Comparison of ENCODE assay signal across 18 cellular contexts in genomic region chr11:94866231-94866827, GRCh38.
"Had no signal": no experiment of that assay in that cellular context is flagged by ENCODE, and none has a peak within 500 bp of the region (broad histone marks: within the 10 kb centered on the region; RNA-seq: fewer than 3 reads in every experiment).

No MANE protein-coding gene starts in this region.

- H3K27me3 ChIP-seq: gastroesophageal sphincter, heart left ventricle, left lung, neutrophil, pancreas, sigmoid colon, spleen had no signal

- H3K4me1 Mint-ChIP-seq: activated naive CD8-positive, alpha-beta T cell treated with anti-CD3 and anti-CD28 coated beads, Interleukin-2, amount 10 ng/mL, durations not matched to agents 7 days and 5 days; central memory CD8-positive, alpha-beta T cell; stimulated activated naive B cell treated with anti-CD40 and anti-IgM and Interleukin-4, amounts not matched to agents 10 μg/mL and 1 μg/mL and 100 μg/mL, for 72 hours had no signal

- H3K9me3 Mint-ChIP-seq: activated CD4-positive, alpha-beta memory T cell treated with anti-CD3 and anti-CD28 coated beads, Interleukin-2, amount 10 ng/mL, durations not matched to agents 7 days and 5 days; activated naive CD8-positive, alpha-beta T cell treated with anti-CD3 and anti-CD28 coated beads, Interleukin-2, amount 10 ng/mL, durations not matched to agents 7 days and 5 days; central memory CD8-positive, alpha-beta T cell; stimulated activated naive B cell treated with anti-CD40 and anti-IgM and Interleukin-4, amounts not matched to agents 10 μg/mL and 1 μg/mL and 100 μg/mL, for 72 hours had no signal

- H3K36me3 ChIP-seq: neutrophil had no signal

- H3K27ac Mint-ChIP-seq: activated CD4-positive, alpha-beta memory T cell treated with anti-CD3 and anti-CD28 coated beads, Interleukin-2, amount 10 ng/mL, durations not matched to agents 7 days and 5 days; activated CD8-positive, alpha-beta memory T cell treated with anti-CD3 and anti-CD28 coated beads, Interleukin-2, amount 10 ng/mL, durations not matched to agents 7 days and 5 days; activated naive CD8-positive, alpha-beta T cell treated with anti-CD3 and anti-CD28 coated beads, Interleukin-2, amount 10 ng/mL, durations not matched to agents 7 days and 5 days; stimulated activated naive B cell treated with anti-CD40 and anti-IgM and Interleukin-4, amounts not matched to agents 10 μg/mL and 1 μg/mL and 100 μg/mL, for 72 hours had no signal

- H3K9me3 ChIP-seq: gastroesophageal sphincter, heart left ventricle, left lung, neutrophil, pancreas, sigmoid colon, spleen had no signal

- H3K4me1 ChIP-seq: gastroesophageal sphincter, heart left ventricle, left lung, pancreas, sigmoid colon, spleen had no signal

- ATAC-seq: activated CD8-positive, alpha-beta memory T cell treated with anti-CD3 and anti-CD28 coated beads, Interleukin-2, amount 10 ng/mL, durations not matched to agents 7 days and 5 days; esophagus mucosa; gastroesophageal sphincter; heart left ventricle; left lung; pancreas had no signal

- H3K4me3 Mint-ChIP-seq: activated CD4-positive, alpha-beta memory T cell treated with anti-CD3 and anti-CD28 coated beads, Interleukin-2, amount 10 ng/mL, durations not matched to agents 7 days and 5 days; activated CD8-positive, alpha-beta memory T cell treated with anti-CD3 and anti-CD28 coated beads, Interleukin-2, amount 10 ng/mL, durations not matched to agents 7 days and 5 days; activated naive CD8-positive, alpha-beta T cell treated with anti-CD3 and anti-CD28 coated beads, Interleukin-2, amount 10 ng/mL, durations not matched to agents 7 days and 5 days; central memory CD8-positive, alpha-beta T cell; stimulated activated naive B cell treated with anti-CD40 and anti-IgM and Interleukin-4, amounts not matched to agents 10 μg/mL and 1 μg/mL and 100 μg/mL, for 72 hours had no signal

- H3K4me3 ChIP-seq: coronary artery, gastroesophageal sphincter, heart left ventricle, left lung, pancreas, sigmoid colon, spleen had no signal

- H3K27me3 Mint-ChIP-seq: activated naive CD8-positive, alpha-beta T cell treated with anti-CD3 and anti-CD28 coated beads, Interleukin-2, amount 10 ng/mL, durations not matched to agents 7 days and 5 days; stimulated activated naive B cell treated with anti-CD40 and anti-IgM and Interleukin-4, amounts not matched to agents 10 μg/mL and 1 μg/mL and 100 μg/mL, for 72 hours had no signal

- H3K36me3 Mint-ChIP-seq: activated CD8-positive, alpha-beta memory T cell treated with anti-CD3 and anti-CD28 coated beads, Interleukin-2, amount 10 ng/mL, durations not matched to agents 7 days and 5 days; stimulated activated naive B cell treated with anti-CD40 and anti-IgM and Interleukin-4, amounts not matched to agents 10 μg/mL and 1 μg/mL and 100 μg/mL, for 72 hours had no signal

- DNase-seq: activated CD4-positive, alpha-beta memory T cell treated with anti-CD3 and anti-CD28 coated beads, Interleukin-2, amount 10 ng/mL, durations not matched to agents 7 days and 5 days; activated CD4-positive, alpha-beta T cell treated with anti-CD3 and anti-CD28 coated beads for 4 hours; activated CD8-positive, alpha-beta memory T cell treated with anti-CD3 and anti-CD28 coated beads, Interleukin-2, amount 10 ng/mL, durations not matched to agents 7 days and 5 days; activated naive CD4-positive, alpha-beta T cell; activated naive CD8-positive, alpha-beta T cell treated with anti-CD3 and anti-CD28 coated beads, Interleukin-2, amount 10 ng/mL, durations not matched to agents 7 days and 5 days; heart left ventricle; left lung; pancreas; sigmoid colon; spleen; stimulated activated CD4-positive, alpha-beta T cell treated with anti-CD3 and anti-CD28 coated beads, Interleukin-4, amount 100 ng/mL, for 4 hours; stimulated activated naive B cell treated with anti-CD40 and anti-IgM and Interleukin-4, amounts not matched to agents 10 μg/mL and 1 μg/mL and 100 μg/mL, for 72 hours; WERI-Rb-1 had no signal

- H3K27ac ChIP-seq: coronary artery, heart left ventricle, left lung, neutrophil, pancreas, sigmoid colon, spleen, WERI-Rb-1 had no signal
